Comparison of ENCODE assay signal across 34 cellular contexts in the genomic region with DNA sequence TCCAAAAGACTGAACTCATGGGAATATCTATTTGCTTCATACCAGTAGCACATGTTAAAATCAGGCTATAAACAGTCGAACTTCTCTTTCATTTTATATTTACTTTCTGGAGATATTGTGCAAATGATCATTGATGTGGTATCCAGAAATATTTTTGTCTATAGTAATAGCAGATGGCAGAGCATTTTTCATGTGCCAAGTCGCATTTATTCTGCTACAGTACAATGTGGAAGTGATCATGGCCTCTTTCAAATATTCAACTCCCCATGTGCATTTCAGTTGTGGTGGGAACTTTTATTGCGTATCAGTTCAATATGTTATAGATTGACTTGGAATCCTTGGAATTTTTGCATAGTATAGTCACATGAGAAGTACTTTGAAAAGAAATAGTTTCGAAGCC. TPM values are rescaled to one million over a fixed set of nuclear protein-coding genes. Genes with fewer than 3 reads are reported as not detected.
DNase-seq lines count a peak whose midpoint lies in the region; ATAC-seq and TF ChIP-seq lines count a peak whose summit lies in the region.
"Had no signal": no experiment of that assay in that cellular context is flagged by ENCODE, and none has a peak within 500 bp of the region (broad histone marks: within the 10 kb centered on the region; RNA-seq: fewer than 3 reads in every experiment).

No MANE protein-coding gene starts in this region.

- peaks cover 38% of the 10 kb centered on the region for H3K4me1 ChIP-seq in ACC112 (ENCODE audit: control insufficient read depth, insufficient read depth, low read length, unreplicated experiment)
- no peaks in the 10 kb centered on the region for H3K4me1 ChIP-seq in Caco-2
- H3K4me1 ChIP-seq: breast epithelium, Peyer's patch, prostate gland had no signal

- POLR2A ChIA-PET in WTC11 (lab: Charles Lee): no interaction called here
- POLR2A ChIA-PET in Caco-2 (lab: Charles Lee): no interaction called here

- H3K27me3 Mint-ChIP-seq in chondrocyte (ENCODE audit: low read depth) (no peaks in the 10 kb centered on the region), WTC11 (ENCODE audit: low read depth) (no peaks in the 10 kb centered on the region), Caco-2 (ENCODE audit: insufficient read depth, unreplicated experiment) (no peaks in the 10 kb centered on the region)
- H3K27me3 Mint-ChIP-seq: CD4-positive, alpha-beta memory T cell; naive B cell had no signal

- TF ChIP-seq CTCF in chondrocyte (IDR thresholded peaks at IDR 0.05) (no peak), WTC11 (IDR thresholded peaks at IDR 0.05) (no peak), Caco-2 (IDR thresholded peaks at IDR 0.05; ENCODE audit: insufficient read depth in 1 of 2, low read depth in 1 of 2, low read length in 1 of 2, severe bottlenecking in 1 of 2, unreplicated experiment in 1 of 2) (no peak)

- no peak overlapping the region for H2AFZ ChIP-seq in ACC112 (ENCODE audit: low read length, unreplicated experiment)

- H3K9me3 ChIP-seq in Caco-2: no peaks in the 10 kb centered on the region
- H3K9me3 ChIP-seq: breast epithelium, neutrophil, Peyer's patch, prostate gland, right lobe of liver had no signal

- H3K27ac Mint-ChIP-seq in chondrocyte (ENCODE audit: unreplicated experiment) (peak overlapping the region; percentile 86), WTC11 (no peak overlapping the region), Caco-2 (ENCODE audit: unreplicated experiment) (no peak overlapping the region)
- H3K27ac Mint-ChIP-seq: activated naive CD4-positive, alpha-beta T cell treated with anti-CD3 and anti-CD28 coated beads, Interleukin-2, amount 50 U/mL, for 72 hours; activated T-helper 2 cell treated with anti-CD3 and anti-CD28 coated beads, Interferon-gamma antibody, Interleukin-2, Interleukin-4, amounts not matched to agents 10 μg/mL and 5 μg/mL and 100 μg/mL, durations not matched to agents 14 hours and 24 hours and 36 hours; CD4-positive, alpha-beta memory T cell had no signal

- peaks cover 8% of the 10 kb centered on the region for H3K36me3 Mint-ChIP-seq in chondrocyte (ENCODE audit: low read depth)
- peaks cover 5% of the 10 kb centered on the region for H3K36me3 Mint-ChIP-seq in WTC11
- H3K36me3 Mint-ChIP-seq in Caco-2 (ENCODE audit: insufficient read depth, unreplicated experiment): no peaks in the 10 kb centered on the region

- H3K27me3 ChIP-seq in ACC112 (ENCODE audit: insufficient read depth, low read length): no peaks in the 10 kb centered on the region
- H3K27me3 ChIP-seq in Caco-2 (replicated peaks; ENCODE audit: control insufficient read depth, insufficient read depth, low read length): no peaks in the 10 kb centered on the region
- H3K27me3 ChIP-seq: breast epithelium, heart left ventricle, neutrophil, Peyer's patch, right lobe of liver had no signal

- intact Hi-C loops in Caco-2 (cut with micrococcal nuclease; ENCODE audit: unreplicated experiment): no loop called here

- DNase-seq in GM04504 (ENCODE audit: low read depth): peak; percentile 72
- DNase-seq in chondrocyte (ENCODE audit: low spot score): no peak
- peak; percentile 18 for DNase-seq in iris pigment epithelial cell (ENCODE audit: low read depth)
- no peak for DNase-seq in cortex of kidney (lab: John Stamatoyannopoulos, UW)
- DNase-seq in WTC11 (ENCODE audit: low spot score): no peak
- DNase-seq in activated naive CD4-positive, alpha-beta T cell (lab: John Stamatoyannopoulos, UW): no peak
- DNase-seq in Caco-2: no peak
- DNase-seq: 8988T; activated CD4-positive, alpha-beta T cell treated with anti-CD3 and anti-CD28 coated beads for 48 hours; activated T-cell treated with anti-CD3 and anti-CD28 coated beads for 4 hours; CD4-positive, alpha-beta memory T cell; foreskin melanocyte; H7; heart left ventricle; Karpas-422; kidney glomerular epithelial cell; midbrain; naive B cell; NCI-H146; NCI-H2107; NCI-H345; NCI-H748 treated with DMSO at 0.1 percent for 48 hours; Peyer's patch; right lobe of liver; stimulated activated CD4-positive, alpha-beta T cell treated with anti-CD3 and anti-CD28 coated beads, Interleukin-4, amount 100 ng/mL, for 4 hours; T1000; WERI-Rb-1 had no signal

- H3K36me3 ChIP-seq in ACC112 (ENCODE audit: insufficient read depth, low read length) (no peaks in the 10 kb centered on the region), Caco-2 (ENCODE audit: control insufficient read depth, insufficient read depth, low read length) (no peaks in the 10 kb centered on the region)
- H3K36me3 ChIP-seq: breast epithelium, neutrophil, Peyer's patch, prostate gland, right lobe of liver, WERI-Rb-1 had no signal

- peak overlapping the region; percentile 41; the same call in 1 of the 2 replicates for H3K4me3 ChIP-seq in ACC112 (ENCODE audit: low read depth, low read length)
- no peak overlapping the region for H3K4me3 ChIP-seq in Caco-2 (ENCODE audit: low read depth, low read length)
- H3K4me3 ChIP-seq: breast epithelium, heart left ventricle, Peyer's patch, prostate gland, right lobe of liver had no signal

- CTCF ChIA-PET in WTC11 (lab: Charles Lee): no interaction called here
- CTCF ChIA-PET in Caco-2 (lab: Charles Lee): no interaction called here

- no peak for ATAC-seq in WTC11
- ATAC-seq: activated naive CD4-positive, alpha-beta T cell treated with anti-CD3 and anti-CD28 coated beads, Interleukin-2, amount 50 U/mL, for 72 hours; heart left ventricle; HepG2; right lobe of liver had no signal

- BruUV-seq in Caco-2 (replicated peaks; lab: Mats Ljungman, UMichigan): no TSS peak

- H3K4me1 Mint-ChIP-seq in chondrocyte (ENCODE audit: low read depth) (peaks cover 44% of the 10 kb centered on the region), WTC11 (no peaks in the 10 kb centered on the region), Caco-2 (ENCODE audit: low read depth, unreplicated experiment) (no peaks in the 10 kb centered on the region)

- H3K79me2 ChIP-seq in ACC112 (ENCODE audit: control insufficient read depth, insufficient read depth, low read length, unreplicated experiment): no peaks in the 10 kb centered on the region

- H3K27ac ChIP-seq in ACC112 (ENCODE audit: low read depth, low read length): peak overlapping the region; percentile 58
- H3K27ac ChIP-seq: breast epithelium, heart left ventricle, neutrophil, Peyer's patch, prostate gland, right lobe of liver, WERI-Rb-1 had no signal

- H3K9me3 Mint-ChIP-seq in chondrocyte (ENCODE audit: low read depth) (no peaks in the 10 kb centered on the region), WTC11 (no peaks in the 10 kb centered on the region; the same call in 1 of the 2 replicates), Caco-2 (ENCODE audit: unreplicated experiment) (no peaks in the 10 kb centered on the region)
- H3K9me3 Mint-ChIP-seq: activated T-helper 2 cell treated with anti-CD3 and anti-CD28 coated beads, Interferon-gamma antibody, Interleukin-2, Interleukin-4, amounts not matched to agents 10 μg/mL and 5 μg/mL and 100 μg/mL, durations not matched to agents 14 hours and 24 hours and 36 hours; CD4-positive, alpha-beta memory T cell had no signal

- H3K4me3 Mint-ChIP-seq in chondrocyte (ENCODE audit: unreplicated experiment) (no peak overlapping the region), WTC11 (no peak overlapping the region), Caco-2 (ENCODE audit: unreplicated experiment) (no peak overlapping the region)
- H3K4me3 Mint-ChIP-seq: CD4-positive, alpha-beta memory T cell; naive B cell had no signal

TF ChIP-seq in WTC11, 78 proteins besides CTCF, POLR2A, EP300 and RAD21:
- no peak for TF ChIP-seq NFE2L1 (CRISPR knock-in tag; IDR thresholded peaks at IDR 0.05)

RNA-seq across cellular contexts. Expression of a gene that starts 57.4 kb away (rescaled TPM):
- total RNA-seq in chondrocyte: 28.8 to 33.6 TPM (median 30.0 TPM) in 3 replicates
- total RNA-seq in WTC11 (2021): 20.5 to 26.8 TPM (median 25.7 TPM) in 3 replicates
- total RNA-seq in Caco-2 (2022): 14.3 and 16.5 TPM in 2 replicates

Comparison
In these comparisons a context has a peak if more than half of its experiments do, and no peak if none do; other contexts are left out.
1. DNase-seq: peak in GM04504 (single experiment) and iris pigment epithelial cell (single experiment); none in chondrocyte (single experiment), cortex of kidney (single experiment), WTC11 (single experiment), activated naive CD4-positive, alpha-beta T cell (0 of 4) and Caco-2 (0 of 2).